16 cellular contexts compared by ENCODE assay signal in genomic region chr10:61068471-61068870, GRCh38.
DNase-seq lines count a peak whose midpoint lies in the region; ATAC-seq and TF ChIP-seq lines count a peak whose summit lies in the region.
"Had no signal": no experiment of that assay in that cellular context is flagged by ENCODE, and none has a peak within 500 bp of the region (broad histone marks: within the 10 kb centered on the region; RNA-seq: fewer than 3 reads in every experiment).

No MANE protein-coding gene starts in this region.

- no peaks in the 10 kb centered on the region for H3K79me2 ChIP-seq in smooth muscle cell (ENCODE audit: low read depth)

- H3K4me1 ChIP-seq in smooth muscle cell (ENCODE audit: low read depth): peaks cover 16% of the 10 kb centered on the region

- intact Hi-C loops in left ventricle myocardium superior (cut with micrococcal nuclease) (no loop called here), cardiac septum (cut with DNase I) (no loop called here)

- DNase-seq in left ventricle myocardium superior (no peak), cardiac septum (ENCODE audit: low spot score) (no peak), amniotic epithelial cell (ENCODE audit: low read depth) (peak; percentile 80), fibroblast of villous mesenchyme (ENCODE audit: low read depth) (peak; percentile 90), smooth muscle cell (lab: John Stamatoyannopoulos, UW; ENCODE audit: unreplicated experiment) (no peak)
- DNase-seq in natural killer cell treated with Interleukin-12 subunit alpha and Interleukin-12 subunit beta and Interleukin-15 and Interleukin-18, amount 100 ng/mL, for 72 hours (ENCODE audit: low spot score): no peak
- DNase-seq: CD8-positive, alpha-beta T cell; COR-L47; DMS 273 treated with DMSO at 0.1 percent for 48 hours; DMS79; EL had no signal

- H3K27me3 Mint-ChIP-seq in natural killer cell treated with Interleukin-12 subunit alpha and Interleukin-12 subunit beta and Interleukin-15 and Interleukin-18, amount 100 ng/mL, for 72 hours: peaks cover 4 to 7% of the 10 kb centered on the region in 2 donors

- no peaks in the 10 kb centered on the region for H3K4me1 Mint-ChIP-seq in natural killer cell treated with Interleukin-12 subunit alpha and Interleukin-12 subunit beta and Interleukin-15 and Interleukin-18, amount 100 ng/mL, for 72 hours (ENCODE audit: low read depth in 2 of 2)
- H3K4me1 Mint-ChIP-seq: CD14-positive monocyte had no signal

- no peaks in the 10 kb centered on the region for H3K27me3 ChIP-seq in smooth muscle cell (ENCODE audit: low read depth)

- H3K9me3 Mint-ChIP-seq in natural killer cell treated with Interleukin-12 subunit alpha and Interleukin-12 subunit beta and Interleukin-15 and Interleukin-18, amount 100 ng/mL, for 72 hours: no peaks in the 10 kb centered on the region
- H3K9me3 Mint-ChIP-seq: CD8-positive, alpha-beta T cell; IgD-negative memory B cell had no signal

- peak; percentile 32 for ATAC-seq in left ventricle myocardium superior
- no peak for ATAC-seq in natural killer cell treated with Interleukin-12 subunit alpha and Interleukin-12 subunit beta and Interleukin-15 and Interleukin-18, amount 100 ng/mL, for 72 hours
- no peak for ATAC-seq in GM19324 (IDR thresholded peaks at IDR 0.05; ENCODE audit: low FRiP score, unreplicated experiment)
- no peak for ATAC-seq in GM19023 (IDR thresholded peaks at IDR 0.05; ENCODE audit: unreplicated experiment)
- ATAC-seq: CD8-positive, alpha-beta T cell; HCT116 had no signal

- TF ChIP-seq CTCF in fibroblast of villous mesenchyme (IDR thresholded peaks at IDR 0.05; ENCODE audit: insufficient read depth, low read depth, low read length) (no peak), smooth muscle cell (IDR thresholded peaks at IDR 0.05; ENCODE audit: borderline replicate concordance, insufficient read depth, poor library complexity, severe bottlenecking) (no peak)

- H3F3A ChIP-seq in smooth muscle cell (ENCODE audit: low read depth): peaks cover 2% of the 10 kb centered on the region

- no peaks in the 10 kb centered on the region for H3K9me3 ChIP-seq in smooth muscle cell (replicated peaks; ENCODE audit: low read depth)

- no peaks in the 10 kb centered on the region for H3K36me3 Mint-ChIP-seq in natural killer cell treated with Interleukin-12 subunit alpha and Interleukin-12 subunit beta and Interleukin-15 and Interleukin-18, amount 100 ng/mL, for 72 hours
- H3K36me3 Mint-ChIP-seq: CD14-positive monocyte; CD8-positive, alpha-beta T cell; IgD-negative memory B cell had no signal

- H3K36me3 ChIP-seq in smooth muscle cell (ENCODE audit: low read depth): no peaks in the 10 kb centered on the region

- no peak overlapping the region for H3K4me3 ChIP-seq in fibroblast of villous mesenchyme (ENCODE audit: low read depth, low read length)
- H3K4me3 ChIP-seq in smooth muscle cell: no peak overlapping the region

- H3K9ac ChIP-seq in smooth muscle cell (ENCODE audit: low read depth): no peak overlapping the region

- H3K4me2 ChIP-seq in smooth muscle cell: peak overlapping the region; percentile 60

- no peak overlapping the region for H3K4me3 Mint-ChIP-seq in natural killer cell treated with Interleukin-12 subunit alpha and Interleukin-12 subunit beta and Interleukin-15 and Interleukin-18, amount 100 ng/mL, for 72 hours
- H3K4me3 Mint-ChIP-seq: CD14-positive monocyte; CD8-positive, alpha-beta T cell; IgD-negative memory B cell had no signal

- no peak overlapping the region for H3K27ac Mint-ChIP-seq in natural killer cell treated with Interleukin-12 subunit alpha and Interleukin-12 subunit beta and Interleukin-15 and Interleukin-18, amount 100 ng/mL, for 72 hours
- H3K27ac Mint-ChIP-seq: CD14-positive monocyte; CD8-positive, alpha-beta T cell; IgD-negative memory B cell had no signal

- WGBS in smooth muscle cell (ENCODE audit: low lambda C conversion rate): 36% methylated on average over 1 of the region's 1 CpG

- no peak overlapping the region for H2AFZ ChIP-seq in smooth muscle cell (ENCODE audit: low read depth)

- no peaks in the 10 kb centered on the region for H4K20me1 ChIP-seq in smooth muscle cell (ENCODE audit: low read depth)

- peak overlapping the region; percentile 15 for H3K27ac ChIP-seq in smooth muscle cell (ENCODE audit: low read depth)

Comparison
In these comparisons a context has a peak if more than half of its experiments do, and no peak if none do; other contexts are left out.
1. DNase-seq: peak in amniotic epithelial cell (single experiment) and fibroblast of villous mesenchyme (single experiment); none in left ventricle myocardium superior (single experiment), cardiac septum (single experiment), smooth muscle cell (single experiment) and natural killer cell treated with Interleukin-12 subunit alpha and Interleukin-12 subunit beta and Interleukin-15 and Interleukin-18, amount 100 ng/mL, for 72 hours (single experiment).